ENCODE assay signal across 8 cellular contexts in genomic region chr22:40950888-40951794, GRCh38. TPM values are rescaled to one million over a fixed set of nuclear protein-coding genes. Genes with fewer than 3 reads are reported as not detected.
DNase-seq lines count a peak whose midpoint lies in the region; ATAC-seq and TF ChIP-seq lines count a peak whose summit lies in the region.

TSS of gene RBX1 (plus strand) at chr22:40951378. CDS start at chr22:40951399, 21 bp downstream.

- WGBS in H9 (ENCODE audit: extremely low coverage, insufficient read length, low lambda C conversion rate), result no CpG with 5 or more reads among the region's 94 CpGs

- no peak within 1 kb of the TSS for H2BK20ac ChIP-seq in H9 (ENCODE audit: low read depth, low read length, poor library complexity, severe bottlenecking)

- H3K79me1 ChIP-seq in H9 (ENCODE audit: insufficient read depth, low read depth, low read length, poor library complexity, severe bottlenecking), result peaks cover 11% of the 10 kb centered on the region

- no peaks in the 10 kb centered on the region for H3K9me3 ChIP-seq in H9 (ENCODE audit: control insufficient read depth, low read depth, low read length)
- no peaks in the 10 kb centered on the region for H3K9me3 ChIP-seq in MG63

- no peak within 1 kb of the TSS for H4K5ac ChIP-seq in H9 (ENCODE audit: insufficient read length, low read depth, low read length)

- H2AK5ac ChIP-seq in H9 (ENCODE audit: insufficient read length, low read length), result no peak within 1 kb of the TSS

- DNase-seq in ELR (ENCODE audit: low read depth) (peak; percentile 99), H9 (peak; percentile 98), MG63 (peak; percentile 97), SHP77 treated with DMSO at 0.1 percent for 48 hours (lab: John Stamatoyannopoulos, UW) (peak; percentile 88), activated gamma-delta T cell (lab: John Stamatoyannopoulos, UW) (peak; percentile 99), fibroblast of the conjunctiva (ENCODE audit: low read depth) (peak; percentile 97), nephron progenitor cell (peak; percentile 98)
- peak; percentile 99 for DNase-seq in stimulated activated naive CD8-positive, alpha-beta T cell treated with anti-CD3 and anti-CD28 coated beads, Interleukin-15, amount 100 ng/mL, for 72 hours

- H3K79me2 ChIP-seq in H9 (ENCODE audit: insufficient read depth, low read length), result peaks cover 15% of the 10 kb centered on the region; the same call in 1 of the 2 replicates

- H3K56ac ChIP-seq in H9 (ENCODE audit: insufficient read length, low read depth, low read length), result no peak within 1 kb of the TSS

- H3K14ac ChIP-seq in H9 (ENCODE audit: insufficient read depth, low read length), result peak within 1 kb of the TSS; percentile 98

- H3K4me1 ChIP-seq in H9 (ENCODE audit: insufficient read depth, low read length), result no peaks in the 10 kb centered on the region

- H4K20me1 ChIP-seq in H9 (ENCODE audit: control insufficient read depth, insufficient read depth, insufficient read length), result no peaks in the 10 kb centered on the region

- H3K27ac ChIP-seq in H9 (ENCODE audit: insufficient read length, low read depth, low read length), result no peak within 1 kb of the TSS

- TF ChIP-seq CTCF in H9 (conservative IDR thresholded peaks at IDR 0.05) (no peak), nephron progenitor cell (IDR thresholded peaks at IDR 0.05) (no peak)

- peak within 1 kb of the TSS; percentile 99 for H3K18ac ChIP-seq in H9 (ENCODE audit: insufficient read length, low read depth, low read length)

- peak; percentile 91 for ATAC-seq in stimulated activated naive CD8-positive, alpha-beta T cell treated with anti-CD3 and anti-CD28 coated beads, Interleukin-15, amount 100 ng/mL, for 72 hours

- peaks cover 13 to 15% of the 10 kb centered on the region in 2 experiments for H3K4me1 Mint-ChIP-seq in H9
- H3K4me1 Mint-ChIP-seq in nephron progenitor cell, result peaks cover 23% of the 10 kb centered on the region
- H3K4me1 Mint-ChIP-seq in stimulated activated naive CD8-positive, alpha-beta T cell treated with anti-CD3 and anti-CD28 coated beads, Interleukin-15, amount 100 ng/mL, for 72 hours, result peaks cover 25% of the 10 kb centered on the region

- peak within 1 kb of the TSS; percentile 100 for H3K4me3 ChIP-seq in MG63

- peaks cover 12% of the 10 kb centered on the region for H3K23me2 ChIP-seq in H9 (ENCODE audit: insufficient read length, low read depth, low read length, poor library complexity, severe bottlenecking)

- peaks cover 2% of the 10 kb centered on the region; the same call in 1 of the 2 replicates for H3K27me3 Mint-ChIP-seq in H9 (ENCODE audit: low read depth)
- H3K27me3 Mint-ChIP-seq in nephron progenitor cell (ENCODE audit: low read depth, poor library complexity), result peaks cover 7% of the 10 kb centered on the region
- no peaks in the 10 kb centered on the region for H3K27me3 Mint-ChIP-seq in stimulated activated naive CD8-positive, alpha-beta T cell treated with anti-CD3 and anti-CD28 coated beads, Interleukin-15, amount 100 ng/mL, for 72 hours

- no peak within 1 kb of the TSS for H3K23ac ChIP-seq in H9 (ENCODE audit: insufficient read length, low read depth, low read length)

- H4K8ac ChIP-seq in H9 (replicated peaks; ENCODE audit: insufficient read length, low read depth, low read length), result no peak within 1 kb of the TSS

- no peak within 1 kb of the TSS for H4K91ac ChIP-seq in H9 (ENCODE audit: insufficient read length, low read depth, low read length)

- H2BK120ac ChIP-seq in H9 (ENCODE audit: low read depth, low read length, poor library complexity, severe bottlenecking), result no peak within 1 kb of the TSS

- H3K27ac Mint-ChIP-seq in H9, result peak within 1 kb of the TSS; percentile 100
- H3K27ac Mint-ChIP-seq in nephron progenitor cell, result peak within 1 kb of the TSS; percentile 100
- H3K27ac Mint-ChIP-seq in stimulated activated naive CD8-positive, alpha-beta T cell treated with anti-CD3 and anti-CD28 coated beads, Interleukin-15, amount 100 ng/mL, for 72 hours, result peak within 1 kb of the TSS; percentile 99 to 100

- no peak within 1 kb of the TSS for H2BK5ac ChIP-seq in H9 (ENCODE audit: insufficient read length, low read length)

- H3T11ph ChIP-seq in H9 (ENCODE audit: low read length), result peak within 1 kb of the TSS; percentile 87

- H3K27me3 ChIP-seq in H9 (ENCODE audit: insufficient read depth, low read length) (no peaks in the 10 kb centered on the region), MG63 (no peaks in the 10 kb centered on the region)

- peak within 1 kb of the TSS; percentile 99 for H3K4me2 ChIP-seq in H9 (ENCODE audit: insufficient read depth, insufficient read length, low read length)

- no peak within 1 kb of the TSS for H2AFZ ChIP-seq in H9 (ENCODE audit: low read length)

- peaks cover 28% of the 10 kb centered on the region for H3K36me3 ChIP-seq in MG63

- H3K36me3 Mint-ChIP-seq in H9 (ENCODE audit: insufficient read depth in 1 of 3, low read depth in 3 of 3) (peaks cover 13 to 30% (median 28%) of the 10 kb centered on the region in 3 experiments; a peak in 6 of 7 replicates), nephron progenitor cell (ENCODE audit: low read depth) (peaks cover 40% of the 10 kb centered on the region)

- no peak within 1 kb of the TSS for H2BK12ac ChIP-seq in H9 (ENCODE audit: insufficient read length, low read depth, low read length)

- no peaks in the 10 kb centered on the region for H3K9me3 Mint-ChIP-seq in H9
- no peaks in the 10 kb centered on the region for H3K9me3 Mint-ChIP-seq in nephron progenitor cell
- H3K9me3 Mint-ChIP-seq in stimulated activated naive CD8-positive, alpha-beta T cell treated with anti-CD3 and anti-CD28 coated beads, Interleukin-15, amount 100 ng/mL, for 72 hours, result no peaks in the 10 kb centered on the region

- H3K4me3 Mint-ChIP-seq in H9 (peak within 1 kb of the TSS; percentile 99), nephron progenitor cell (peak within 1 kb of the TSS; percentile 100)
- H3K4me3 Mint-ChIP-seq in stimulated activated naive CD8-positive, alpha-beta T cell treated with anti-CD3 and anti-CD28 coated beads, Interleukin-15, amount 100 ng/mL, for 72 hours, result peak within 1 kb of the TSS; percentile 99

- H3K9ac ChIP-seq in H9 (ENCODE audit: extremely low read depth, insufficient read length, low read length), result peak within 1 kb of the TSS; percentile 93

- no peak within 1 kb of the TSS for H2BK15ac ChIP-seq in H9 (ENCODE audit: low read depth, low read length)

- no peak within 1 kb of the TSS; the same call in 1 of the 2 replicates for H3K4ac ChIP-seq in H9 (ENCODE audit: low read depth, low read length)

RNA-seq across cellular contexts. Expression of gene RBX1, which starts in this region (rescaled TPM):
- total RNA-seq in H9 (2021), result 79.1 and 85.6 TPM in 2 replicates
- 92.9 and 124 TPM in 2 replicates for total RNA-seq in MG63 (2014; rRNA removed; shearing (Covaris generic); ENCODE audit: low replicate concordance)
